22 cellular contexts compared by ENCODE assay signal in the genomic region with DNA sequence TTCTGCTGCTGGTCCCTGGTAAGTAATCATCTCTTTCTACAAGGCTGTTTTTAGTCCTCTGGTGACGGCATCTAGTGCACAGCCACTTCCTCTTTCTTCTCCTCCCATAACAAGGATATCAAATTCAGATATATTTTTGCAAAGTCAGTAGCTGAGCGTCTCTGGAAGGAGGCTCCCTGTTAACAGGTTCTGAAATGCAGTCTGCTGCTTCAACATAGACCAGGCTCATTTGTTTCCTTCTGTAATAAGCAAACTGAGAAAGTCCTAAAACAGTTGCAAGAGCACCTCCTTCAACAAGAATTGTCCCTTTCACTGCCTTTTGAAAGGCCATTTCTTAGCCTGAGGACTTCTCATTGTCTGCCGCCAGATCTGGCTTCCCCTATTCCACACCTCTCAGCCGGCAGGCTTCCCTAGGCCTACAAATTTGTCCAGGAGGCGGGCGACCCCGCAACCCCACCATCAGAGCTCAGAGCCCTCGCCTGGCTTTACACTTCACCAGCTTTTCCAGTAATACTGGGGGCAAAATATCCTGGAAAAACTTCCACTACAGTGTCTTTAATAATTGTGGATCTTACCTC. TPM values are rescaled to one million over a fixed set of nuclear protein-coding genes. Genes with fewer than 3 reads are reported as not detected.
A peak's percentile ranks its signal among the peaks of the same experiment; 100 is the strongest.
DNase-seq lines count a peak whose midpoint lies in the region; ATAC-seq and TF ChIP-seq lines count a peak whose summit lies in the region.
"Had no signal": no experiment of that assay in that cellular context is flagged by ENCODE, and none has a peak within 500 bp of the region (broad histone marks: within the 10 kb centered on the region; RNA-seq: fewer than 3 reads in every experiment).

No MANE protein-coding gene starts in this region.

- no peaks in the 10 kb centered on the region for H3K9me3 ChIP-seq in GM23248 (ENCODE audit: low read depth)
- H3K9me3 ChIP-seq in OCI-LY1 (ENCODE audit: low read length) = no peaks in the 10 kb centered on the region
- H3K9me3 ChIP-seq: SJSA1 had no signal

- H3K4me1 ChIP-seq in GM23248 (ENCODE audit: insufficient read depth) (no peaks in the 10 kb centered on the region), OCI-LY1 (ENCODE audit: insufficient read depth, low read length, severe bottlenecking) (peaks cover 11% of the 10 kb centered on the region)
- H3K4me1 ChIP-seq: SJSA1 had no signal

- H3K4me3 ChIP-seq in GM23248 (no peak overlapping the region), OCI-LY1 (ENCODE audit: low read depth, low read length, poor library complexity, severe bottlenecking) (no peak overlapping the region)
- H3K4me3 ChIP-seq: SJSA1 had no signal

- H3K9me2 ChIP-seq in GM23248 (ENCODE audit: insufficient read depth) (no peaks in the 10 kb centered on the region), OCI-LY1 (ENCODE audit: low read depth, low read length) (no peaks in the 10 kb centered on the region)

- H3K79me2 ChIP-seq in GM23248 (ENCODE audit: insufficient read depth) (no peaks in the 10 kb centered on the region), OCI-LY1 (ENCODE audit: insufficient read depth, low read length) (no peaks in the 10 kb centered on the region)

- TF ChIP-seq CTCF in OCI-LY1 (IDR thresholded peaks at IDR 0.05; ENCODE audit: low read length) = no peak

- no peaks in the 10 kb centered on the region for H3K27me3 ChIP-seq in GM23248 (replicated peaks; ENCODE audit: insufficient read depth)
- H3K27me3 ChIP-seq in OCI-LY1 (ENCODE audit: insufficient read depth, low read length) = no peaks in the 10 kb centered on the region
- H3K27me3 ChIP-seq: SJSA1 had no signal

- H3K36me3 ChIP-seq in GM23248 (ENCODE audit: low read depth) = no peaks in the 10 kb centered on the region
- H3K36me3 ChIP-seq in OCI-LY1 (ENCODE audit: insufficient read depth, low read length) = no peaks in the 10 kb centered on the region
- H3K36me3 ChIP-seq: SJSA1 had no signal

- no peak overlapping the region for H3K9ac ChIP-seq in GM23248
- H3K9ac ChIP-seq in OCI-LY1 (ENCODE audit: low read length) = no peak overlapping the region

- H3K27me3 Mint-ChIP-seq in activated T-helper 17 cell treated with anti-CD3 and anti-CD28 coated beads, Interleukin-2, amount 50 U/mL, for 72 hours = no peaks in the 10 kb centered on the region
- H3K27me3 Mint-ChIP-seq: activated naive CD4-positive, alpha-beta T cell treated with anti-CD3 and anti-CD28 coated beads, Interleukin-2, amount 50 U/mL, for 24 hours had no signal

- in situ Hi-C loops in GM23248 (cut with MboI) = loop anchor here (10.0 kb wide), 1 partner anchor 247 kb away; no protein-coding TSS in a partner anchor

- no peak overlapping the region for H3K4me3 Mint-ChIP-seq in activated T-helper 17 cell treated with anti-CD3 and anti-CD28 coated beads, Interleukin-2, amount 50 U/mL, for 72 hours
- H3K4me3 Mint-ChIP-seq: activated naive CD4-positive, alpha-beta T cell treated with anti-CD3 and anti-CD28 coated beads, Interleukin-2, amount 50 U/mL, for 24 hours; immature natural killer cell; WTC11 had no signal

- DNase-seq in GM23248 = no peak
- peak; percentile 45 for DNase-seq in germinal center (ENCODE audit: low spot score)
- DNase-seq in pons (ENCODE audit: low spot score) = peak; percentile 17
- DNase-seq: foreskin melanocyte; immature natural killer cell; NCI-H1092 treated with DMSO at 0.1 percent for 48 hours; NCI-H2171; NCI-H82; stimulated activated CD4-positive, alpha-beta T cell treated with anti-CD3 and anti-CD28 coated beads, Interleukin-15, amount 100 ng/mL, for 24 hours had no signal

- H2AFZ ChIP-seq in GM23248 (0 out of 2 replicates have a peak overlapping the region, but pooled peaks have one; percentile 14), OCI-LY1 (ENCODE audit: low read length) (no peak overlapping the region)

- no peak for ATAC-seq in activated T-helper 17 cell treated with anti-CD3 and anti-CD28 coated beads, Interleukin-2, amount 50 U/mL, for 72 hours (replicated peaks)
- ATAC-seq in GM21723 (IDR thresholded peaks at IDR 0.05; ENCODE audit: unreplicated experiment) = no peak
- no peak for ATAC-seq in activated CD4-positive, CD25-positive, alpha-beta regulatory T cell treated with anti-CD3 and anti-CD28 coated beads, Interleukin-2, amount 50 U/mL, for 24 hours
- ATAC-seq in HG02798 (IDR thresholded peaks at IDR 0.05; ENCODE audit: poor library complexity, unreplicated experiment) = no peak
- ATAC-seq: WTC11 had no signal

- H3K27ac Mint-ChIP-seq in activated T-helper 17 cell treated with anti-CD3 and anti-CD28 coated beads, Interleukin-2, amount 50 U/mL, for 72 hours = no peak overlapping the region
- H3K27ac Mint-ChIP-seq: activated naive CD4-positive, alpha-beta T cell treated with anti-CD3 and anti-CD28 coated beads, Interleukin-2, amount 50 U/mL, for 24 hours; immature natural killer cell; WTC11 had no signal

- H3K9me3 Mint-ChIP-seq in activated T-helper 17 cell treated with anti-CD3 and anti-CD28 coated beads, Interleukin-2, amount 50 U/mL, for 72 hours = no peaks in the 10 kb centered on the region
- H3K9me3 Mint-ChIP-seq: activated naive CD4-positive, alpha-beta T cell treated with anti-CD3 and anti-CD28 coated beads, Interleukin-2, amount 50 U/mL, for 24 hours; immature natural killer cell had no signal

- H3K4me1 Mint-ChIP-seq in activated T-helper 17 cell treated with anti-CD3 and anti-CD28 coated beads, Interleukin-2, amount 50 U/mL, for 72 hours = no peaks in the 10 kb centered on the region
- H3K4me1 Mint-ChIP-seq: activated naive CD4-positive, alpha-beta T cell treated with anti-CD3 and anti-CD28 coated beads, Interleukin-2, amount 50 U/mL, for 24 hours; immature natural killer cell; WTC11 had no signal

- H3K36me3 Mint-ChIP-seq in activated T-helper 17 cell treated with anti-CD3 and anti-CD28 coated beads, Interleukin-2, amount 50 U/mL, for 72 hours (ENCODE audit: low read depth) = no peaks in the 10 kb centered on the region
- H3K36me3 Mint-ChIP-seq: activated naive CD4-positive, alpha-beta T cell treated with anti-CD3 and anti-CD28 coated beads, Interleukin-2, amount 50 U/mL, for 24 hours; immature natural killer cell had no signal

- H3K27ac ChIP-seq in GM23248 = no peak overlapping the region
- no peak overlapping the region for H3K27ac ChIP-seq in OCI-LY1 (ENCODE audit: low read depth, low read length, poor library complexity, severe bottlenecking)
- H3K27ac ChIP-seq: SJSA1 had no signal

- 55 to 57% methylated on average over 8 of the region's 8 CpGs for WGBS in GM23248 (ENCODE audit: low coverage in 1 of 2, low lambda C conversion rate in 2 of 2, missing lambda C conversion rate in 2 of 2), 2 experiments

- H3F3A ChIP-seq in GM23248 (ENCODE audit: insufficient read depth) = no peaks in the 10 kb centered on the region
- no peaks in the 10 kb centered on the region for H3F3A ChIP-seq in OCI-LY1 (ENCODE audit: insufficient read depth, low read length)

- no peak overlapping the region for H3K4me2 ChIP-seq in GM23248 (ENCODE audit: unreplicated experiment)
- peak overlapping the region; percentile 4; the same call in 1 of the 2 replicates for H3K4me2 ChIP-seq in OCI-LY1 (ENCODE audit: low read length)

- H4K20me1 ChIP-seq in GM23248 (ENCODE audit: insufficient read depth) (no peaks in the 10 kb centered on the region), OCI-LY1 (ENCODE audit: insufficient read depth, low read length) (no peaks in the 10 kb centered on the region)

RNA-seq across cellular contexts. Expression of gene ZSCAN5A, which starts 7.4 kb away (rescaled TPM):
- 3.5 and 4.2 TPM in 2 replicates for total RNA-seq in GM23248 (2014; rRNA removed; shearing (Covaris generic))
- polyA plus RNA-seq in GM23248 (2016; fragmentation: Nextera tagmentation; extraction: Ambion mirVana) = 4.3 and 4.4 TPM in 2 replicates
- total RNA-seq in activated T-helper 17 cell treated with anti-CD3 and anti-CD28 coated beads, Interleukin-2, amount 50 U/mL, for 72 hours = 10 to 100 TPM; 11.6 to 13.7 TPM

RNA-seq across cellular contexts. Expression of gene EDDM13, which starts 49.5 kb away (rescaled TPM):
- total RNA-seq in GM23248 (2014; rRNA removed; shearing (Covaris generic)) = not detected in 2 replicates
- polyA plus RNA-seq in GM23248 (2016; fragmentation: Nextera tagmentation; extraction: Ambion mirVana) = not detected in 2 replicates
- total RNA-seq in activated T-helper 17 cell treated with anti-CD3 and anti-CD28 coated beads, Interleukin-2, amount 50 U/mL, for 72 hours = 1 to 10 TPM; 1.0 TPM
- total RNA-seq: bronchial epithelial cell, Daoy, posterior vena cava, SJSA1, temporal lobe, WTC11 had no signal
- polyA plus RNA-seq: BJ had no signal
